1 cellular context compared by ENCODE assay signal in the genomic region with DNA sequence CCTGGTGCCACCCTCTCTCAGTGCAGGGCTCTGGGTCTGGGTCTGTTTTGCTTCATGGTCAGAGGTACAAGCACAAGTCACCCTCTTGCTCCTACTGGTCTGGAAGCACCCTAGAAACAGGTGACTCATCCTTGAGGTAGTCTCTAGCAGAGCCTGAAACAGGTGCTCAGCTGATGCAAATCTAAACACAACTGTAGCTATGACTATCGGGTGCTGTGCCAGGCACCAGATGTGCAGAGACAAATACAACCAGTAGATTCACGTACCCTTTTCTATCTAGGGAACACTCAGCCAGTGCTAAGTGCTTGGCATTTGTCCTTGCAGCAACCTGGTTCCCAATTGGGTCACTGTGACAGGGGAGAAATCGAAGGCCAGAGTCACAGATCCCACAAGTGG.
TF ChIP-seq lines count a peak whose summit lies in the region.

No MANE protein-coding gene starts in this region.

TF ChIP-seq in GM12878, 131 proteins besides CTCF, POLR2A, EP300 and RAD21 (continued from another document):
- TF ChIP-seq, protein P1, sequence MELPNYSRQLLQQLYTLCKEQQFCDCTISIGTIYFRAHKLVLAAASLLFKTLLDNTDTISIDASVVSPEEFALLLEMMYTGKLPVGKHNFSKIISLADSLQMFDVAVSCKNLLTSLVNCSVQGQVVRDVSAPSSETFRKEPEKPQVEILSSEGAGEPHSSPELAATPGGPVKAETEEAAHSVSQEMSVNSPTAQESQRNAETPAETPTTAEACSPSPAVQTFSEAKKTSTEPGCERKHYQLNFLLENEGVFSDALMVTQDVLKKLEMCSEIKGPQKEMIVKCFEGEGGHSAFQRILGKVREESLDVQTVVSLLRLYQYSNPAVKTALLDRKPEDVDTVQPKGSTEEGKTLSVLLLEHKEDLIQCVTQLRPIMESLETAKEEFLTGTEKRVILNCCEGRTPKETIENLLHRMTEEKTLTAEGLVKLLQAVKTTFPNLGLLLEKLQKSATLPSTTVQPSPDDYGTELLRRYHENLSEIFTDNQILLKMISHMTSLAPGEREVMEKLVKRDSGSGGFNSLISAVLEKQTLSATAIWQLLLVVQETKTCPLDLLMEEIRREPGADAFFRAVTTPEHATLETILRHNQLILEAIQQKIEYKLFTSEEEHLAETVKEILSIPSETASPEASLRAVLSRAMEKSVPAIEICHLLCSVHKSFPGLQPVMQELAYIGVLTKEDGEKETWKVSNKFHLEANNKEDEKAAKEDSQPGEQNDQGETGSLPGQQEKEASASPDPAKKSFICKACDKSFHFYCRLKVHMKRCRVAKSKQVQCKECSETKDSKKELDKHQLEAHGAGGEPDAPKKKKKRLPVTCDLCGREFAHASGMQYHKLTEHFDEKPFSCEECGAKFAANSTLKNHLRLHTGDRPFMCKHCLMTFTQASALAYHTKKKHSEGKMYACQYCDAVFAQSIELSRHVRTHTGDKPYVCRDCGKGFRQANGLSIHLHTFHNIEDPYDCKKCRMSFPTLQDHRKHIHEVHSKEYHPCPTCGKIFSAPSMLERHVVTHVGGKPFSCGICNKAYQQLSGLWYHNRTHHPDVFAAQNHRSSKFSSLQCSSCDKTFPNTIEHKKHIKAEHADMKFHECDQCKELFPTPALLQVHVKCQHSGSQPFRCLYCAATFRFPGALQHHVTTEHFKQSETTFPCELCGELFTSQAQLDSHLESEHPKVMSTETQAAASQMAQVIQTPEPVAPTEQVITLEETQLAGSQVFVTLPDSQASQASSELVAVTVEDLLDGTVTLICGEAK (IDR thresholded peaks at IDR 0.05; ENCODE audit: borderline replicate concordance), result no peak
- no peak for TF ChIP-seq ZNF622 (IDR thresholded peaks at IDR 0.05)
- TF ChIP-seq, protein P2, sequence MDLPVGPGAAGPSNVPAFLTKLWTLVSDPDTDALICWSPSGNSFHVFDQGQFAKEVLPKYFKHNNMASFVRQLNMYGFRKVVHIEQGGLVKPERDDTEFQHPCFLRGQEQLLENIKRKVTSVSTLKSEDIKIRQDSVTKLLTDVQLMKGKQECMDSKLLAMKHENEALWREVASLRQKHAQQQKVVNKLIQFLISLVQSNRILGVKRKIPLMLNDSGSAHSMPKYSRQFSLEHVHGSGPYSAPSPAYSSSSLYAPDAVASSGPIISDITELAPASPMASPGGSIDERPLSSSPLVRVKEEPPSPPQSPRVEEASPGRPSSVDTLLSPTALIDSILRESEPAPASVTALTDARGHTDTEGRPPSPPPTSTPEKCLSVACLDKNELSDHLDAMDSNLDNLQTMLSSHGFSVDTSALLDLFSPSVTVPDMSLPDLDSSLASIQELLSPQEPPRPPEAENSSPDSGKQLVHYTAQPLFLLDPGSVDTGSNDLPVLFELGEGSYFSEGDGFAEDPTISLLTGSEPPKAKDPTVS (IDR thresholded peaks at IDR 0.05; ENCODE audit: low read depth, low read length), result no peak
